ENCODE assay signal across 1 cellular context in the genomic region with DNA sequence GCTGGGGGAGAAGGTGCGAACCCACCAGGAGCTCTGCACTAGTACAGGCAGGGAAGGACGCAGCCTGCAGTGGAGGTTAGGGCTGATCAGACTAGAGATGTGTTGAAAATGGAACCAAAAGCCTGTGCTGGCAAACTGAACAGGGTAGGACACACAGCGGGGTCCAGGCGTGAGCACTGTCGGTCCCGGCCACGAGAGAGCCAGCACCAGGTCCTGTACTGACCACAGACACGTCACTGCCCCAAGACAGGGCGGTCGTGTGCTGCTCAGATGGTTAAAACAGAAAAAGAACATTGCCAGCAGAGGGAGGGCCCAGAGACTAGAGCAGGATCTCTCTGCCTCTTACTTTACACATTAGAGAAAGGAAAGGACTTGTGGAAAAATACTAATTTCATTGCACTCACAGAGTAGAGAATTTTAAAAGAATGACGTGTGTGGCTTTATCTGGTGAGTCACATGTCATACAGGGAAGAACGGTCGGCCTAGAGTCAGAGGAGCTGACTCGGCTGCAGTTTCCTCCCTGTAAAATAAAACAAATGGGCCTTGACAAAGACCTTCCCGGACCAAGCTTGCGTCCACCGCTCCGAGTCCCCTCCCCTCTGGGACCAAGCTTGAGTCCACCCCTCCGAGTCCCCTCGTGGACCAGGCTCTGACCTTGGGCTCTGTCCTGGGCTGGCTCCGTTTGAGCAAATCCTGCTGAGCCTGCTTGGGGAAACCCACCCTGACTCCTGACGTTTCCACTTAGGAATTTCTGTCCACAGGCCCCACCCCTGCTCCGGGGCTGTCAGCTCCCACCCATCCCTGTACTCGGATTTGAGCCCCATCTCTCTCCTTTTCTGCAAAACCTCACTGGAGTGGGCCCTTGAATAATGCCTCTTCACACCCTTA.
TF ChIP-seq lines count a peak whose summit lies in the region.

No MANE protein-coding gene starts in this region.

TF ChIP-seq in HepG2, 621 proteins besides CTCF, POLR2A, EP300 and RAD21 (continued from another document):
- TF ChIP-seq, protein P1, sequence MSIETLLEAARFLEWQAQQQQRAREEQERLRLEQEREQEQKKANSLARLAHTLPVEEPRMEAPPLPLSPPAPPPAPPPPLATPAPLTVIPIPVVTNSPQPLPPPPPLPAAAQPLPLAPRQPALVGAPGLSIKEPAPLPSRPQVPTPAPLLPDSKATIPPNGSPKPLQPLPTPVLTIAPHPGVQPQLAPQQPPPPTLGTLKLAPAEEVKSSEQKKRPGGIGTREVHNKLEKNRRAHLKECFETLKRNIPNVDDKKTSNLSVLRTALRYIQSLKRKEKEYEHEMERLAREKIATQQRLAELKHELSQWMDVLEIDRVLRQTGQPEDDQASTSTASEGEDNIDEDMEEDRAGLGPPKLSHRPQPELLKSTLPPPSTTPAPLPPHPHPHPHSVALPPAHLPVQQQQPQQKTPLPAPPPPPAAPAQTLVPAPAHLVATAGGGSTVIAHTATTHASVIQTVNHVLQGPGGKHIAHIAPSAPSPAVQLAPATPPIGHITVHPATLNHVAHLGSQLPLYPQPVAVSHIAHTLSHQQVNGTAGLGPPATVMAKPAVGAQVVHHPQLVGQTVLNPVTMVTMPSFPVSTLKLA (IDR thresholded peaks at IDR 0.05), result 0 out of 2 replicates have a peak, but pooled peaks have one; percentile 20
- TF ChIP-seq ONECUT2 (CRISPR knock-in tag; IDR thresholded peaks at IDR 0.05) (no peak), ZNF672 (CRISPR knock-in tag; IDR thresholded peaks at IDR 0.05) (no peak), ZNF30 (CRISPR knock-in tag; IDR thresholded peaks at IDR 0.05) (no peak), ZBTB7B (CRISPR knock-in tag; IDR thresholded peaks at IDR 0.05) (no peak; the same call in 1 of the 2 replicates), KDM5A (IDR thresholded peaks at IDR 0.05; ENCODE audit: borderline replicate concordance, low read length) (no peak), NCOA1 (CRISPR knock-in tag; IDR thresholded peaks at IDR 0.05) (no peak), ZNF367 (CRISPR knock-in tag; IDR thresholded peaks at IDR 0.05; ENCODE audit: borderline replicate concordance) (no peak), ZBTB7A (CRISPR knock-in tag; IDR thresholded peaks at IDR 0.05) (0 out of 2 replicates have a peak, but pooled peaks have one; percentile 45), TSC22D2 (CRISPR knock-in tag; IDR thresholded peaks at IDR 0.05; ENCODE audit: borderline replicate concordance) (no peak; the same call in 1 of the 2 replicates), ZNF543 (CRISPR knock-in tag; IDR thresholded peaks at IDR 0.05) (0 out of 2 replicates have a peak, but pooled peaks have one; percentile 53), RELA (CRISPR knock-in tag; IDR thresholded peaks at IDR 0.05) (0 out of 2 replicates have a peak, but pooled peaks have one; percentile 26), NRL (CRISPR knock-in tag; IDR thresholded peaks at IDR 0.05; ENCODE audit: borderline replicate concordance) (no peak; the same call in 1 of the 2 replicates), TEAD3 (CRISPR knock-in tag; optimal IDR thresholded peaks at IDR 0.05; ENCODE audit: borderline replicate concordance) (peak; percentile 70), ZNF160 (CRISPR knock-in tag; IDR thresholded peaks at IDR 0.05) (no peak; the same call in 1 of the 2 replicates), ZSCAN9 (CRISPR knock-in tag; IDR thresholded peaks at IDR 0.05; ENCODE audit: borderline replicate concordance) (peak; percentile 65; the same call in 1 of the 2 replicates), ZNF296 (CRISPR knock-in tag; conservative IDR thresholded peaks at IDR 0.05) (no peak; the same call in 1 of the 2 replicates), JUN (CRISPR knock-in tag; IDR thresholded peaks at IDR 0.05) (peak; percentile 94), ZSCAN21 (CRISPR knock-in tag; IDR thresholded peaks at IDR 0.05; ENCODE audit: borderline replicate concordance) (no peak), WIZ (CRISPR knock-in tag; IDR thresholded peaks at IDR 0.05) (no peak), MAFG (CRISPR knock-in tag; IDR thresholded peaks at IDR 0.05) (no peak), KMT2B (CRISPR knock-in tag; IDR thresholded peaks at IDR 0.05) (peak; percentile 66; the same call in 1 of the 2 replicates)
- TF ChIP-seq, protein P2, sequence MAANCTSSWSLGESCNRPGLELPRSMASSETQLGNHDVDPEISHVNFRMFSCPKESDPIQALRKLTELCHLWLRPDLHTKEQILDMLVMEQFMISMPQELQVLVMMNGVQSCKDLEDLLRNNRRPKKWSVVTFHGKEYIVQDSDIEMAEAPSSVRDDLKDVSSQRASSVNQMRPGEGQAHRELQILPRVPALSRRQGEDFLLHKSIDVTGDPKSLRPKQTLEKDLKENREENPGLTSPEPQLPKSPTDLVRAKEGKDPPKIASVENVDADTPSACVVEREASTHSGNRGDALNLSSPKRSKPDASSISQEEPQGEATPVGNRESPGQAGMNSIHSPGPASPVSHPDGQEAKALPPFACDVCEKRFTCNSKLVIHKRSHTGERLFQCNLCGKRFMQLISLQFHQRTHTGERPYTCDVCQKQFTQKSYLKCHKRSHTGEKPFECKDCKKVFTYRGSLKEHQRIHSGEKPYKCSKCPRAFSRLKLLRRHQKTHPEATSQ (CRISPR knock-in tag; IDR thresholded peaks at IDR 0.05; ENCODE audit: borderline replicate concordance), result peak; percentile 14; the same call in 1 of the 2 replicates
- TF ChIP-seq, protein P3, sequence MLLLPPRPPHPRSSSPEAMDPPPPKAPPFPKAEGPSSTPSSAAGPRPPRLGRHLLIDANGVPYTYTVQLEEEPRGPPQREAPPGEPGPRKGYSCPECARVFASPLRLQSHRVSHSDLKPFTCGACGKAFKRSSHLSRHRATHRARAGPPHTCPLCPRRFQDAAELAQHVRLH (CRISPR knock-in tag; IDR thresholded peaks at IDR 0.05; ENCODE audit: borderline replicate concordance, low read depth), result no peak
- TF ChIP-seq, protein P4, sequence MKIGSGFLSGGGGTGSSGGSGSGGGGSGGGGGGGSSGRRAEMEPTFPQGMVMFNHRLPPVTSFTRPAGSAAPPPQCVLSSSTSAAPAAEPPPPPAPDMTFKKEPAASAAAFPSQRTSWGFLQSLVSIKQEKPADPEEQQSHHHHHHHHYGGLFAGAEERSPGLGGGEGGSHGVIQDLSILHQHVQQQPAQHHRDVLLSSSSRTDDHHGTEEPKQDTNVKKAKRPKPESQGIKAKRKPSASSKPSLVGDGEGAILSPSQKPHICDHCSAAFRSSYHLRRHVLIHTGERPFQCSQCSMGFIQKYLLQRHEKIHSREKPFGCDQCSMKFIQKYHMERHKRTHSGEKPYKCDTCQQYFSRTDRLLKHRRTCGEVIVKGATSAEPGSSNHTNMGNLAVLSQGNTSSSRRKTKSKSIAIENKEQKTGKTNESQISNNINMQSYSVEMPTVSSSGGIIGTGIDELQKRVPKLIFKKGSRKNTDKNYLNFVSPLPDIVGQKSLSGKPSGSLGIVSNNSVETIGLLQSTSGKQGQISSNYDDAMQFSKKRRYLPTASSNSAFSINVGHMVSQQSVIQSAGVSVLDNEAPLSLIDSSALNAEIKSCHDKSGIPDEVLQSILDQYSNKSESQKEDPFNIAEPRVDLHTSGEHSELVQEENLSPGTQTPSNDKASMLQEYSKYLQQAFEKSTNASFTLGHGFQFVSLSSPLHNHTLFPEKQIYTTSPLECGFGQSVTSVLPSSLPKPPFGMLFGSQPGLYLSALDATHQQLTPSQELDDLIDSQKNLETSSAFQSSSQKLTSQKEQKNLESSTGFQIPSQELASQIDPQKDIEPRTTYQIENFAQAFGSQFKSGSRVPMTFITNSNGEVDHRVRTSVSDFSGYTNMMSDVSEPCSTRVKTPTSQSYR (CRISPR knock-in tag; IDR thresholded peaks at IDR 0.05; ENCODE audit: borderline replicate concordance), result no peak
- TF ChIP-seq, protein P5, sequence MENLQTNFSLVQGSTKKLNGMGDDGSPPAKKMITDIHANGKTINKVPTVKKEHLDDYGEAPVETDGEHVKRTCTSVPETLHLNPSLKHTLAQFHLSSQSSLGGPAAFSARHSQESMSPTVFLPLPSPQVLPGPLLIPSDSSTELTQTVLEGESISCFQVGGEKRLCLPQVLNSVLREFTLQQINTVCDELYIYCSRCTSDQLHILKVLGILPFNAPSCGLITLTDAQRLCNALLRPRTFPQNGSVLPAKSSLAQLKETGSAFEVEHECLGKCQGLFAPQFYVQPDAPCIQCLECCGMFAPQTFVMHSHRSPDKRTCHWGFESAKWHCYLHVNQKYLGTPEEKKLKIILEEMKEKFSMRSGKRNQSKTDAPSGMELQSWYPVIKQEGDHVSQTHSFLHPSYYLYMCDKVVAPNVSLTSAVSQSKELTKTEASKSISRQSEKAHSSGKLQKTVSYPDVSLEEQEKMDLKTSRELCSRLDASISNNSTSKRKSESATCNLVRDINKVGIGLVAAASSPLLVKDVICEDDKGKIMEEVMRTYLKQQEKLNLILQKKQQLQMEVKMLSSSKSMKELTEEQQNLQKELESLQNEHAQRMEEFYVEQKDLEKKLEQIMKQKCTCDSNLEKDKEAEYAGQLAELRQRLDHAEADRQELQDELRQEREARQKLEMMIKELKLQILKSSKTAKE (CRISPR knock-in tag; IDR thresholded peaks at IDR 0.05; ENCODE audit: borderline replicate concordance), result no peak
